ENCODE assay signal across 8 cellular contexts in genomic region chr17:21039839-21040575, GRCh38. TPM values are rescaled to one million over a fixed set of nuclear protein-coding genes. Genes with fewer than 3 reads are reported as not detected.
A peak's percentile ranks its signal among the peaks of the same experiment; 100 is the strongest.
DNase-seq lines count a peak whose midpoint lies in the region; ATAC-seq, FAIRE-seq and TF ChIP-seq lines count a peak whose summit lies in the region.

No MANE protein-coding gene starts in this region.

- H3K4me3 ChIP-seq in MM.1S (ENCODE audit: low read length) (peak overlapping the region; percentile 80), duodenal mucosa (ENCODE audit: low read depth in 1 of 2, low read length in 2 of 2) (peak overlapping the region; percentile 71 to 86)

- no peak for ATAC-seq in naive thymus-derived CD8-positive, alpha-beta T cell
- ATAC-seq in GM21447 (IDR thresholded peaks at IDR 0.05; ENCODE audit: unreplicated experiment) (no peak), GM18858 (IDR thresholded peaks at IDR 0.05; ENCODE audit: unreplicated experiment) (no peak), left lobe of liver (no peak)

- H4K20me1 ChIP-seq in MM.1S (ENCODE audit: insufficient read depth, low read length), result peaks cover 16% of the 10 kb centered on the region; the same call in 1 of the 2 replicates

- H2AFZ ChIP-seq in MM.1S (ENCODE audit: low read length), result no peak overlapping the region

- H3K36me3 ChIP-seq in ES-I3 (ENCODE audit: insufficient read depth, low read length) (peaks cover 7% of the 10 kb centered on the region; the same call in 1 of the 2 replicates), MM.1S (replicated peaks; ENCODE audit: insufficient read depth, low read length) (no peaks in the 10 kb centered on the region), duodenal mucosa (ENCODE audit: control insufficient read depth in 1 of 2, insufficient read depth in 2 of 2, low read length in 2 of 2) (peaks cover 3 to 11% of the 10 kb centered on the region in 2 donors)

- H3K36me3 Mint-ChIP-seq in naive thymus-derived CD8-positive, alpha-beta T cell, result peaks cover 0 to 32% (median 0%) of the 10 kb centered on the region in 3 donors

- peak; percentile 55 for DNase-seq in MM.1S
- DNase-seq in naive thymus-derived CD8-positive, alpha-beta T cell, result peak in 7 of 10 donors; percentile 17 to 68 (median 43)
- no peak for DNase-seq in left lobe of liver (ENCODE audit: low spot score)

- H3K4me3 Mint-ChIP-seq in naive thymus-derived CD8-positive, alpha-beta T cell, result peak overlapping the region; percentile 84 to 97 (median 94)

- H3K9ac ChIP-seq in ES-I3 (ENCODE audit: low read depth, low read length), result peak overlapping the region; percentile 98
- H3K9ac ChIP-seq in MM.1S (ENCODE audit: low read length), result peak overlapping the region; percentile 93; the same call in 1 of the 2 replicates
- H3K9ac ChIP-seq in duodenal mucosa (ENCODE audit: low read depth in 1 of 2, low read length in 2 of 2), result peak overlapping the region; percentile 46 to 47

- H3K27ac ChIP-seq in MM.1S (ENCODE audit: low read length) (peak overlapping the region; percentile 95; the same call in 1 of the 2 replicates), duodenal mucosa (ENCODE audit: low read depth, low read length) (peak overlapping the region; percentile 1)

- peak overlapping the region; percentile 77 for H3K4me2 ChIP-seq in MM.1S (ENCODE audit: low read depth, low read length)

- FAIRE-seq in TTC549 (lab: Jason Lieb, UNC), result peak; percentile 36

- H3K9me3 ChIP-seq in ES-I3 (ENCODE audit: control insufficient read depth, insufficient read depth, low read length) (no peaks in the 10 kb centered on the region), MM.1S (replicated peaks; ENCODE audit: insufficient read depth, low read length) (no peaks in the 10 kb centered on the region), duodenal mucosa (ENCODE audit: control insufficient read depth in 1 of 2, low read length in 2 of 2) (no peaks in the 10 kb centered on the region)

- H3K27ac Mint-ChIP-seq in naive thymus-derived CD8-positive, alpha-beta T cell, result peak overlapping the region; percentile 45 to 97 (median 90)

- H3K4me1 ChIP-seq in ES-I3 (ENCODE audit: insufficient read depth, low read length) (peaks cover 29% of the 10 kb centered on the region), MM.1S (ENCODE audit: low read length) (peaks cover 42% of the 10 kb centered on the region), duodenal mucosa (ENCODE audit: control insufficient read depth in 1 of 2, insufficient read depth in 2 of 2, low read length in 2 of 2) (peaks cover 31 to 36% of the 10 kb centered on the region in 2 donors)

- no peaks in the 10 kb centered on the region for H3K27me3 ChIP-seq in MM.1S (replicated peaks; ENCODE audit: insufficient read depth, low read length)
- H3K27me3 ChIP-seq in duodenal mucosa (ENCODE audit: control insufficient read depth in 1 of 2, insufficient read depth in 2 of 2, low read length in 2 of 2), result no peaks in the 10 kb centered on the region

- no peaks in the 10 kb centered on the region for H3K9me2 ChIP-seq in MM.1S (replicated peaks; ENCODE audit: insufficient read depth, low read length)

- no peaks in the 10 kb centered on the region for H3K27me3 Mint-ChIP-seq in naive thymus-derived CD8-positive, alpha-beta T cell

- peaks cover 75% of the 10 kb centered on the region for H3K79me2 ChIP-seq in MM.1S (ENCODE audit: low read length)

- peaks cover 37% of the 10 kb centered on the region for H3F3A ChIP-seq in MM.1S (ENCODE audit: insufficient read depth, low read length)

- POLR2A ChIA-PET in naive thymus-derived CD8-positive, alpha-beta T cell (lab: Charles Lee), result interaction anchor here (1.0 to 1.8 kb wide), 2 partner anchors 16 to 59 kb away, joined by 4 read pairs; no protein-coding TSS in a partner anchor

- H3K9me3 Mint-ChIP-seq in naive thymus-derived CD8-positive, alpha-beta T cell, result no peaks in the 10 kb centered on the region

- TF ChIP-seq CTCF in MM.1S (IDR thresholded peaks at IDR 0.05; ENCODE audit: low read length), result peak; percentile 55

- peaks cover 30 to 71% (median 65%) of the 10 kb centered on the region in 4 donors for H3K4me1 Mint-ChIP-seq in naive thymus-derived CD8-positive, alpha-beta T cell

RNA-seq across cellular contexts. Expression of gene USP22, which starts 2.8 kb away (rescaled TPM):
- total RNA-seq in naive thymus-derived CD8-positive, alpha-beta T cell, result 100 to 1,000 TPM; 149 to 155 TPM
- 10 to 100 TPM; 33.6 to 40.3 (median 34.3) TPM for polyA plus RNA-seq in naive thymus-derived CD8-positive, alpha-beta T cell
- total RNA-seq in left lobe of liver, result 76.1 TPM

Comparison
In these comparisons a context has a peak if more than half of its experiments do, and no peak if none do; other contexts are left out.
1. H3K9ac ChIP-seq: peak in every context shown above with its lines; median percentile 98 in ES-I3; 93 in MM.1S; 46 in duodenal mucosa.